Comparison of ENCODE assay signal across 15 cellular contexts in genomic region chr11:16356751-16357365, GRCh38. TPM values are rescaled to one million over a fixed set of nuclear protein-coding genes. Genes with fewer than 3 reads are reported as not detected.
DNase-seq lines count a peak whose midpoint lies in the region; ATAC-seq, FAIRE-seq and TF ChIP-seq lines count a peak whose summit lies in the region.
"Had no signal": no experiment of that assay in that cellular context is flagged by ENCODE, and none has a peak within 500 bp of the region (broad histone marks: within the 10 kb centered on the region; RNA-seq: fewer than 3 reads in every experiment).

No MANE protein-coding gene starts in this region.

- in situ Hi-C loops in ACHN (cut with HindIII; ENCODE audit: low pct_ligation_motif_present, low pct_unique_long_range_greater_than_20kb, low sequenced_read_pairs) = no loop called here

- no peaks in the 10 kb centered on the region for H3K36me3 ChIP-seq in heart left ventricle
- no peaks in the 10 kb centered on the region for H3K36me3 ChIP-seq in pancreas
- H3K36me3 ChIP-seq: esophagus muscularis mucosa had no signal

- H3K27me3 ChIP-seq in heart left ventricle = no peaks in the 10 kb centered on the region
- H3K27me3 ChIP-seq in pancreas = no peaks in the 10 kb centered on the region
- H3K27me3 ChIP-seq: esophagus muscularis mucosa had no signal

- DNase-seq in Ammon's horn (ENCODE audit: low spot score) (peak; percentile 49), amniotic epithelial cell (ENCODE audit: low read depth) (peak; percentile 2), heart left ventricle (peak in 4 of 5 donors; percentile 31 to 53 (median 36)), pancreas (no peak), ACHN (no peak), NCI-H2107 treated with DMSO at 0.1 percent for 48 hours (lab: John Stamatoyannopoulos, UW; ENCODE audit: unreplicated experiment) (no peak)
- DNase-seq in activated CD4-positive, alpha-beta T cell treated with anti-CD3 and anti-CD28 coated beads for 48 hours = no peak
- DNase-seq: activated CD8-positive, alpha-beta memory T cell treated with anti-CD3 and anti-CD28 coated beads for 24 hours; activated naive CD4-positive, alpha-beta T cell; KG1; NCI-H1694; small intestine had no signal

- no peak for FAIRE-seq in pancreas (lab: Jason Lieb, UNC)
- FAIRE-seq: D721Med, small intestine had no signal

- H3K4me3 ChIP-seq in heart left ventricle (peak overlapping the region in 4 of 12 donors; percentile 0 to 16 (median 12)), pancreas (no peak overlapping the region)

- no peak for TF ChIP-seq POLR2A in heart left ventricle (IDR thresholded peaks at IDR 0.05)

- H3K4me1 ChIP-seq in heart left ventricle (peaks cover 0 to 44% (median 22%) of the 10 kb centered on the region in 12 donors), pancreas (peaks cover 10 to 24% (median 21%) of the 10 kb centered on the region in 3 donors)

- intact Hi-C loops in heart left ventricle (cut with DNase I) (loop anchor here in 1 of 10 donors (10.0 kb wide), 1 partner anchor 248 kb away; no protein-coding TSS in a partner anchor), pancreas (cut with DNase I) (no loop called here)

- peak overlapping the region in 11 of 12 donors; percentile 3 to 76 (median 47) for H3K27ac ChIP-seq in heart left ventricle
- peak overlapping the region in 2 of 4 donors; percentile 8 to 40 for H3K27ac ChIP-seq in pancreas

- TF ChIP-seq CTCF in heart left ventricle (IDR thresholded peaks at IDR 0.05) = no peak
- no peak for TF ChIP-seq CTCF in pancreas (IDR thresholded peaks at IDR 0.05)

- 11 to 20% (median 14%) methylated on average over 2 of the region's 2 CpGs for WGBS in heart left ventricle, 4 donors
- WGBS in pancreas, 2 donors = 65 to 83% methylated on average over 2 of the region's 2 CpGs

- H3K9me3 ChIP-seq in heart left ventricle (no peaks in the 10 kb centered on the region), pancreas (no peaks in the 10 kb centered on the region)
- H3K9me3 ChIP-seq: esophagus muscularis mucosa had no signal

- ATAC-seq in heart left ventricle (peak; percentile 76 to 89 (median 80)), pancreas (peak in 3 of 4 donors; percentile 15 to 45 (median 43)), HG03521 (IDR thresholded peaks at IDR 0.05; ENCODE audit: unreplicated experiment) (no peak)

RNA-seq across cellular contexts. Expression of gene SOX6, which starts 0.5 kb away (rescaled TPM):
- total RNA-seq in heart left ventricle (10 to 100 TPM; 11.6 to 39.6 (median 17.0) TPM), pancreas (10 to 100 TPM; 16.0 to 23.0 (median 19.0) TPM)
- polyA plus RNA-seq in heart left ventricle (1 to 10 TPM; 1.5 to 3.8 TPM), pancreas (1 to 10 TPM; 5.1 to 5.6 TPM)

Comparison
In these comparisons a context has a peak if more than half of its experiments do, and no peak if none do; other contexts are left out.
1. DNase-seq: peak in Ammon's horn (single experiment), amniotic epithelial cell (single experiment) and heart left ventricle (4 of 5); none in pancreas (0 of 6), activated CD4-positive, alpha-beta T cell treated with anti-CD3 and anti-CD28 coated beads for 48 hours (single experiment), ACHN (single experiment) and NCI-H2107 treated with DMSO at 0.1 percent for 48 hours (single experiment).